ENCODE assay signal across 8 cellular contexts in genomic region chr20:54219751-54220426, GRCh38. TPM values are rescaled to one million over a fixed set of nuclear protein-coding genes. Genes with fewer than 3 reads are reported as not detected.
DNase-seq lines count a peak whose midpoint lies in the region; ATAC-seq, FAIRE-seq and TF ChIP-seq lines count a peak whose summit lies in the region.

No MANE protein-coding gene starts in this region.

- no peak overlapping the region for H3K18ac ChIP-seq in mesenchymal stem cell (ENCODE audit: low read depth in 1 of 2, low read length in 2 of 2)

- H3K36me3 ChIP-seq in DOHH2 (ENCODE audit: control insufficient read depth, low read length) (peaks cover 14% of the 10 kb centered on the region), GM12878 (ENCODE audit: control insufficient read depth in 2 of 2, insufficient read depth in 2 of 2, low read length in 1 of 2) (peaks cover 2 to 3% of the 10 kb centered on the region in 2 experiments; a peak in 3 of 4 replicates), mesenchymal stem cell (ENCODE audit: control insufficient read depth in 1 of 2, insufficient read depth in 2 of 2, low read depth in 1 of 2, low read length in 2 of 2) (peaks cover 11 to 32% of the 10 kb centered on the region in 2 experiments)
- H3K36me3 ChIP-seq in effector memory CD4-positive, alpha-beta T cell (ENCODE audit: control insufficient read depth, insufficient read depth, low read length) = peaks cover 7% of the 10 kb centered on the region

- no peaks in the 10 kb centered on the region for H3K9me2 ChIP-seq in DOHH2 (replicated peaks; ENCODE audit: control insufficient read depth, low read length)

- H4K8ac ChIP-seq in mesenchymal stem cell (ENCODE audit: low read length) = no peak overlapping the region

- no peak overlapping the region for H2BK15ac ChIP-seq in mesenchymal stem cell (ENCODE audit: low read depth, poor library complexity, severe bottlenecking)

- TF ChIP-seq EP300 in GM12878 (IDR thresholded peaks at IDR 0.05; ENCODE audit: borderline replicate concordance in 1 of 2, control insufficient read depth in 1 of 2, low read depth in 2 of 2, low read length in 2 of 2) = no peak

- no peak overlapping the region for H2BK5ac ChIP-seq in mesenchymal stem cell (ENCODE audit: low read depth, low read length, poor library complexity, severe bottlenecking)

- SMC1A ChIA-PET in GM12878 (lab: Charles Lee; ENCODE audit: uncharacterized antibody, unreplicated experiment) = interaction anchor here (1.4 to 1.7 kb wide), 3 partner anchors 12 to 426 kb away, joined by 4 to 8 read pairs (median 5); partner anchors contain the start of gene PFDN4

- CTCF ChIA-PET in GM12878 (lab: Yijun Ruan, JAX) = interaction anchor here (0.6 to 3.3 kb wide), 7 partner anchors 12 to 428 kb away, joined by 3 to 15 read pairs (median 4); partner anchors contain the start of gene PFDN4

- POLR2A ChIA-PET in GM12878 (lab: Charles Lee) = no interaction called here

- no peaks in the 10 kb centered on the region for H3K27me3 ChIP-seq in DOHH2 (ENCODE audit: control insufficient read depth, low read length)
- H3K27me3 ChIP-seq in GM12878 (replicated peaks in 1 of 2; ENCODE audit: control insufficient read depth in 2 of 2, insufficient read depth in 2 of 2, low read length in 1 of 2) = no peaks in the 10 kb centered on the region
- H3K27me3 ChIP-seq in mesenchymal stem cell (ENCODE audit: control insufficient read depth in 1 of 2, insufficient read depth in 1 of 2, low read length in 2 of 2) = no peaks in the 10 kb centered on the region
- no peaks in the 10 kb centered on the region for H3K27me3 ChIP-seq in effector memory CD4-positive, alpha-beta T cell (replicated peaks; ENCODE audit: control insufficient read depth, insufficient read depth, low read length, poor library complexity, severe bottlenecking)

- H3K23ac ChIP-seq in mesenchymal stem cell (ENCODE audit: low read length in 2 of 2) = no peak overlapping the region

- H3K4me1 ChIP-seq in DOHH2 (ENCODE audit: control insufficient read depth, low read length) (no peaks in the 10 kb centered on the region), GM12878 (ENCODE audit: control insufficient read depth, insufficient read depth, low read length) (no peaks in the 10 kb centered on the region), mesenchymal stem cell (ENCODE audit: control insufficient read depth, insufficient read depth, low read depth, low read length) (peaks cover 6% of the 10 kb centered on the region)
- H3K4me1 ChIP-seq in effector memory CD4-positive, alpha-beta T cell (ENCODE audit: control insufficient read depth, insufficient read depth, low read length, poor library complexity, severe bottlenecking) = peaks cover 3% of the 10 kb centered on the region

- H3K4me3 ChIP-seq in DOHH2 (ENCODE audit: low read length) (no peak overlapping the region), LNCaP clone FGC (ENCODE audit: low read depth, low read length) (no peak overlapping the region), GM12878 (no peak overlapping the region), mesenchymal stem cell (ENCODE audit: insufficient read depth in 1 of 2, low read depth in 1 of 2, low read length in 2 of 2) (no peak overlapping the region)
- no peak overlapping the region for H3K4me3 ChIP-seq in effector memory CD4-positive, alpha-beta T cell (ENCODE audit: insufficient read depth, low read depth, low read length, poor library complexity, severe bottlenecking)

- no peak overlapping the region for H3K4ac ChIP-seq in mesenchymal stem cell (ENCODE audit: low read depth in 1 of 2, low read length in 2 of 2)

- H3K9me3 ChIP-seq in DOHH2 (ENCODE audit: control insufficient read depth, insufficient read depth, low read length) (no peaks in the 10 kb centered on the region), GM12878 (replicated peaks; ENCODE audit: control insufficient read depth, insufficient read depth, low read length) (no peaks in the 10 kb centered on the region), mesenchymal stem cell (ENCODE audit: control insufficient read depth, low read length) (no peaks in the 10 kb centered on the region)
- no peaks in the 10 kb centered on the region for H3K9me3 ChIP-seq in effector memory CD4-positive, alpha-beta T cell (ENCODE audit: control insufficient read depth, low read length)

- no peak overlapping the region for H3K27ac ChIP-seq in DOHH2 (ENCODE audit: low read depth, low read length)
- H3K27ac ChIP-seq in GM12878 (ENCODE audit: control insufficient read depth, insufficient read depth) = no peak overlapping the region
- H3K27ac ChIP-seq in mesenchymal stem cell (ENCODE audit: low read length, poor library complexity, severe bottlenecking) = peak overlapping the region; percentile 9
- H3K27ac ChIP-seq in effector memory CD4-positive, alpha-beta T cell (ENCODE audit: insufficient read depth, low read length, poor library complexity, severe bottlenecking) = no peak overlapping the region

- H4K20me1 ChIP-seq in DOHH2 (ENCODE audit: control insufficient read depth, insufficient read depth, low read depth, low read length) (no peaks in the 10 kb centered on the region), GM12878 (ENCODE audit: control insufficient read depth, insufficient read depth) (no peaks in the 10 kb centered on the region)

- no peaks in the 10 kb centered on the region; the same call in 1 of the 2 replicates for H3F3A ChIP-seq in DOHH2 (ENCODE audit: control insufficient read depth, insufficient read depth)

- no peak overlapping the region for H2BK12ac ChIP-seq in mesenchymal stem cell (ENCODE audit: low read length in 2 of 2)

- in situ Hi-C loops in GM12878 (cut with MboI) = loop anchor here (5.0 kb wide), 1 partner anchor 427 kb away; no protein-coding TSS in a partner anchor

- RAD21 ChIA-PET in GM12878 (lab: Charles Lee; ENCODE audit: unreplicated experiment) = no interaction called here

- DNase-seq in LNCaP clone FGC (ENCODE audit: low read depth) (no peak), GM12878 (ENCODE audit: low read depth, low spot score) (no peak), mesenchymal stem cell (peak; percentile 33)
- no peak for DNase-seq in effector memory CD4-positive, alpha-beta T cell
- no peak for DNase-seq in activated CD8-positive, alpha-beta memory T cell treated with anti-CD3 and anti-CD28 coated beads, Interleukin-2, amount 50 U/mL, for 48 hours

- intact Hi-C loops in GM12878 (cut with micrococcal nuclease; ENCODE audit: unreplicated experiment) = loop anchor here (1.0 kb wide), 1 partner anchor 426 kb away; no protein-coding TSS in a partner anchor

- H3K79me2 ChIP-seq in DOHH2 (ENCODE audit: control insufficient read depth, low read length) (no peaks in the 10 kb centered on the region), GM12878 (ENCODE audit: control insufficient read depth, insufficient read depth, low read length) (no peaks in the 10 kb centered on the region)

- H3K9ac ChIP-seq in GM12878 (ENCODE audit: control insufficient read depth, insufficient read depth, low read length) (no peak overlapping the region), mesenchymal stem cell (ENCODE audit: low read length) (no peak overlapping the region)

- TF ChIP-seq RAD21 in GM12878 (IDR thresholded peaks at IDR 0.05; ENCODE audit: insufficient read depth, low read depth, low read length) = peak; percentile 50

- H4K91ac ChIP-seq in mesenchymal stem cell (ENCODE audit: low read length) = no peak overlapping the region

- H2AK5ac ChIP-seq in mesenchymal stem cell (ENCODE audit: low read length, severe bottlenecking) = no peak overlapping the region

- peak; percentile 18 for FAIRE-seq in GM12878 (lab: Jason Lieb, UNC)

- WGBS in GM12878 (ENCODE audit: insufficient coverage, insufficient replicate concordance, low lambda C conversion rate, missing lambda C conversion rate) = 80% methylated on average over 6 of the region's 6 CpGs
- 86% methylated on average over 6 of the region's 6 CpGs for WGBS in mesenchymal stem cell

- TF ChIP-seq CTCF in DOHH2 (IDR thresholded peaks at IDR 0.05; ENCODE audit: low read depth, low read length, poor library complexity, severe bottlenecking) = peak; percentile 43
- peak; percentile 61 for TF ChIP-seq CTCF in LNCaP clone FGC (IDR thresholded peaks at IDR 0.05; ENCODE audit: control insufficient read depth, extremely low read depth, insufficient read depth)
- TF ChIP-seq CTCF in GM12878 (IDR thresholded peaks at IDR 0.05 in 2 of 3, conservative IDR thresholded peaks at IDR 0.05 in 1 of 3; ENCODE audit: control insufficient read depth in 2 of 3, extremely low read depth in 1 of 3, insufficient read depth in 1 of 3, low read depth in 3 of 3, low read length in 3 of 3) = peak; percentile 25 to 44 (median 29); a peak in 4 of 6 replicates

- H3K4me2 ChIP-seq in DOHH2 (ENCODE audit: low read length) (no peak overlapping the region), GM12878 (ENCODE audit: control insufficient read depth, insufficient read depth) (no peak overlapping the region), mesenchymal stem cell (ENCODE audit: low read length, poor library complexity, severe bottlenecking) (no peak overlapping the region)

- no peak overlapping the region for H2BK120ac ChIP-seq in mesenchymal stem cell (ENCODE audit: low read depth, low read length)

- ATAC-seq in GM12878 (no peak), HG02759 (IDR thresholded peaks at IDR 0.05; ENCODE audit: unreplicated experiment) (no peak), GM21825 (IDR thresholded peaks at IDR 0.05; ENCODE audit: unreplicated experiment) (no peak)

- H3K79me1 ChIP-seq in mesenchymal stem cell (replicated peaks; ENCODE audit: low read length, poor library complexity, severe bottlenecking) = peaks cover 20% of the 10 kb centered on the region

- no TSS peak for BruUV-seq in GM12878 (replicated peaks; lab: Mats Ljungman, UMichigan)

- TF ChIP-seq POLR2A in GM12878 (IDR thresholded peaks at IDR 0.05; ENCODE audit: low read depth, low read length) = no peak

- H2AFZ ChIP-seq in GM12878 (ENCODE audit: control insufficient read depth, low read depth, low read length) = no peak overlapping the region
- no peak overlapping the region for H2AFZ ChIP-seq in mesenchymal stem cell (ENCODE audit: low read depth, low read length)

- H3K14ac ChIP-seq in mesenchymal stem cell (ENCODE audit: low read length in 2 of 2) = no peak overlapping the region

RNA-seq across cellular contexts. Expression of gene PFDN4, which starts 12.0 kb away (rescaled TPM):
- total RNA-seq in GM12878 (2013; cell fraction: nucleolus; rRNA removed) = 6.5 and 8.4 TPM in 2 replicates
- total RNA-seq in GM12878 (2014; rRNA removed) (40.0 and 54.8 TPM in 2 replicates), GM12878 (2014; rRNA removed; fragmentation: Illumina TruSeq; extraction: Trizol) (88.4 and 94.5 TPM in 2 replicates), GM12878 (2021) (36.9 and 39.0 TPM in 2 replicates)
- polyA plus RNA-seq in GM12878 (2011; ENCODE audit: low read depth) = 11.2 TPM
- polyA plus RNA-seq in GM12878 (2011; rRNA removed) (60.8 and 128 TPM in 2 replicates), GM12878 (2014; fragmentation: Illumina TruSeq; extraction: Trizol) (136 and 201 TPM in 2 replicates), GM12878 (2014; fragmentation: Nextera tagmentation; extraction: Ambion mirVana) (100 to 1,000 TPM; 121 to 123 TPM), GM12878 (2014; rRNA removed) (51.0 and 76.6 TPM in 2 replicates), GM12878 (2016; fragmentation: Nextera tagmentation; extraction: Ambion mirVana) (10 to 100 TPM; 78.1 to 87.5 TPM)
- 16.6 and 21.9 TPM in 2 replicates for polyA plus RNA-seq in GM12878 (2011; cell fraction: cytosol; rRNA removed)
- 20.8 and 22.9 TPM in 2 replicates for polyA plus RNA-seq in GM12878 (2011; cell fraction: nucleus; rRNA removed)
- polyA plus RNA-seq in GM12878 (2012) = 58.4 and 77.9 TPM in 2 replicates
- 4.4 and 6.5 TPM in 2 replicates for polyA minus RNA-seq in GM12878 (2011; rRNA and poly(A)+ RNA removed)
- polyA minus RNA-seq in GM12878 (2011; cell fraction: cytosol; rRNA and poly(A)+ RNA removed) = 5.4 and 8.2 TPM in 2 replicates
- polyA minus RNA-seq in GM12878 (2011; cell fraction: nucleus; rRNA and poly(A)+ RNA removed) = 0.97 and 2.9 TPM in 2 replicates
- polyA plus RNA-seq in mesenchymal stem cell (2013, experiment 1 of 2) = 75.4 TPM
- polyA plus RNA-seq in mesenchymal stem cell (2013, experiment 2 of 2) = 70.5 TPM

RNA-seq across cellular contexts. Expression of gene CYP24A1, which starts 46.1 kb away (rescaled TPM):
- total RNA-seq in GM12878 (2013; cell fraction: nucleolus; rRNA removed) = not detected in 2 replicates
- not detected in 2 replicates for total RNA-seq in GM12878 (2014; rRNA removed)
- total RNA-seq in GM12878 (2014; rRNA removed; fragmentation: Illumina TruSeq; extraction: Trizol) = not detected in 2 replicates
- total RNA-seq in GM12878 (2021) = 0.69 TPM in 1 of 2 replicates, not detected in the other
- not detected for polyA plus RNA-seq in GM12878 (2011; ENCODE audit: low read depth)
- not detected in 2 replicates for polyA plus RNA-seq in GM12878 (2011; rRNA removed)
- polyA plus RNA-seq in GM12878 (2011; cell fraction: cytosol; rRNA removed) = not detected in 2 replicates
- polyA plus RNA-seq in GM12878 (2011; cell fraction: nucleus; rRNA removed) = not detected in 2 replicates
- polyA plus RNA-seq in GM12878 (2012) = not detected in 2 replicates
- polyA plus RNA-seq in GM12878 (2014; fragmentation: Illumina TruSeq; extraction: Trizol) = not detected in 2 replicates
- not detected for polyA plus RNA-seq in GM12878 (2014; fragmentation: Nextera tagmentation; extraction: Ambion mirVana)
- not detected in 2 replicates for polyA plus RNA-seq in GM12878 (2014; rRNA removed)
- polyA plus RNA-seq in GM12878 (2016; fragmentation: Nextera tagmentation; extraction: Ambion mirVana) = not detected
- polyA minus RNA-seq in GM12878 (2011; rRNA and poly(A)+ RNA removed) = not detected in 2 replicates
- not detected in 2 replicates for polyA minus RNA-seq in GM12878 (2011; cell fraction: cytosol; rRNA and poly(A)+ RNA removed)
- not detected in 2 replicates for polyA minus RNA-seq in GM12878 (2011; cell fraction: nucleus; rRNA and poly(A)+ RNA removed)
- not detected for polyA plus RNA-seq in mesenchymal stem cell (2013, experiment 1 of 2)
- not detected for polyA plus RNA-seq in mesenchymal stem cell (2013, experiment 2 of 2)
